17 cellular contexts compared by ENCODE assay signal in genomic region chr3:21447471-21448205, GRCh38.
DNase-seq lines count a peak whose midpoint lies in the region; ATAC-seq and TF ChIP-seq lines count a peak whose summit lies in the region.
"Had no signal": no experiment of that assay in that cellular context is flagged by ENCODE, and none has a peak within 500 bp of the region (broad histone marks: within the 10 kb centered on the region; RNA-seq: fewer than 3 reads in every experiment).

No MANE protein-coding gene starts in this region.

- no peaks in the 10 kb centered on the region for H3K36me3 Mint-ChIP-seq in stimulated activated naive B cell treated with anti-CD40 and anti-IgM and Interleukin-4, amounts not matched to agents 10 μg/mL and 1 μg/mL and 100 μg/mL, for 72 hours
- H3K36me3 Mint-ChIP-seq: CD4-positive, alpha-beta memory T cell had no signal

- no peak for ATAC-seq in upper lobe of right lung
- no peak for ATAC-seq in stimulated activated naive B cell treated with anti-CD40 and anti-IgM and Interleukin-4, amounts not matched to agents 10 μg/mL and 1 μg/mL and 100 μg/mL, for 72 hours (replicated peaks)
- ATAC-seq: K562, sciatic nerve had no signal

- no peaks in the 10 kb centered on the region for H3K27me3 Mint-ChIP-seq in stimulated activated naive B cell treated with anti-CD40 and anti-IgM and Interleukin-4, amounts not matched to agents 10 μg/mL and 1 μg/mL and 100 μg/mL, for 72 hours
- H3K27me3 Mint-ChIP-seq: CD4-positive, alpha-beta memory T cell had no signal

- H3K4me1 Mint-ChIP-seq in stimulated activated naive B cell treated with anti-CD40 and anti-IgM and Interleukin-4, amounts not matched to agents 10 μg/mL and 1 μg/mL and 100 μg/mL, for 72 hours = no peaks in the 10 kb centered on the region
- H3K4me1 Mint-ChIP-seq: CD4-positive, alpha-beta memory T cell; neural crest cell had no signal

- no peaks in the 10 kb centered on the region for H3K9me3 ChIP-seq in upper lobe of right lung
- H3K9me3 ChIP-seq: uterus had no signal

- no peak overlapping the region for H3K4me3 ChIP-seq in fibroblast of villous mesenchyme (ENCODE audit: low read depth, low read length)
- H3K4me3 ChIP-seq in upper lobe of right lung = peak overlapping the region; percentile 0
- H3K4me3 ChIP-seq: K562, lung, PC-9, SK-N-MC, uterus had no signal

- no peaks in the 10 kb centered on the region for H3K36me3 ChIP-seq in upper lobe of right lung
- H3K36me3 ChIP-seq: uterus had no signal

- H3K27ac ChIP-seq in upper lobe of right lung = no peak overlapping the region
- H3K27ac ChIP-seq: PC-9, SK-N-MC had no signal

- peaks cover 0 to 3% of the 10 kb centered on the region in 2 donors for H3K9me3 Mint-ChIP-seq in stimulated activated naive B cell treated with anti-CD40 and anti-IgM and Interleukin-4, amounts not matched to agents 10 μg/mL and 1 μg/mL and 100 μg/mL, for 72 hours
- H3K9me3 Mint-ChIP-seq: neural crest cell had no signal

- intact Hi-C loops in upper lobe of right lung (cut with DNase I) = no loop called here

- H3K27ac Mint-ChIP-seq in stimulated activated naive B cell treated with anti-CD40 and anti-IgM and Interleukin-4, amounts not matched to agents 10 μg/mL and 1 μg/mL and 100 μg/mL, for 72 hours = no peak overlapping the region
- H3K27ac Mint-ChIP-seq: CD4-positive, alpha-beta memory T cell had no signal

- H3K27me3 ChIP-seq in upper lobe of right lung = no peaks in the 10 kb centered on the region
- H3K27me3 ChIP-seq: uterus had no signal

- DNase-seq in HCEC 1CT (peak; percentile 46), amniotic epithelial cell (ENCODE audit: low read depth) (peak; percentile 43), fibroblast of villous mesenchyme (ENCODE audit: low read depth) (peak; percentile 29), upper lobe of right lung (no peak), RPMI8226 (no peak)
- DNase-seq in stimulated activated naive B cell treated with anti-CD40 and anti-IgM and Interleukin-4, amounts not matched to agents 10 μg/mL and 1 μg/mL and 100 μg/mL, for 72 hours = no peak
- no peak for DNase-seq in stimulated activated naive CD4-positive, alpha-beta T cell treated with Interleukin-2 at 50 U/mL for 16 hours (lab: John Stamatoyannopoulos, UW)
- DNase-seq: CD4-positive, alpha-beta memory T cell; NCI-H1436 treated with DMSO at 0.1 percent for 48 hours; NCI-H345; PC-9; uterus had no signal

- TF ChIP-seq CTCF in fibroblast of villous mesenchyme (IDR thresholded peaks at IDR 0.05; ENCODE audit: insufficient read depth, low read depth, low read length) = no peak
- no peak for TF ChIP-seq CTCF in upper lobe of right lung (IDR thresholded peaks at IDR 0.05)

- no peak overlapping the region for H3K4me3 Mint-ChIP-seq in stimulated activated naive B cell treated with anti-CD40 and anti-IgM and Interleukin-4, amounts not matched to agents 10 μg/mL and 1 μg/mL and 100 μg/mL, for 72 hours
- H3K4me3 Mint-ChIP-seq: neural crest cell had no signal

- no peaks in the 10 kb centered on the region for H3K4me1 ChIP-seq in upper lobe of right lung
- H3K4me1 ChIP-seq: uterus had no signal

Comparison
In these comparisons a context has a peak if more than half of its experiments do, and no peak if none do; other contexts are left out.
1. DNase-seq: peak in HCEC 1CT (single experiment), amniotic epithelial cell (single experiment) and fibroblast of villous mesenchyme (single experiment); none in upper lobe of right lung (single experiment), stimulated activated naive B cell treated with anti-CD40 and anti-IgM and Interleukin-4, amounts not matched to agents 10 μg/mL and 1 μg/mL and 100 μg/mL, for 72 hours (single experiment), RPMI8226 (single experiment) and stimulated activated naive CD4-positive, alpha-beta T cell treated with Interleukin-2 at 50 U/mL for 16 hours (single experiment).